Comparison of ENCODE assay signal across 20 cellular contexts in the genomic region with DNA sequence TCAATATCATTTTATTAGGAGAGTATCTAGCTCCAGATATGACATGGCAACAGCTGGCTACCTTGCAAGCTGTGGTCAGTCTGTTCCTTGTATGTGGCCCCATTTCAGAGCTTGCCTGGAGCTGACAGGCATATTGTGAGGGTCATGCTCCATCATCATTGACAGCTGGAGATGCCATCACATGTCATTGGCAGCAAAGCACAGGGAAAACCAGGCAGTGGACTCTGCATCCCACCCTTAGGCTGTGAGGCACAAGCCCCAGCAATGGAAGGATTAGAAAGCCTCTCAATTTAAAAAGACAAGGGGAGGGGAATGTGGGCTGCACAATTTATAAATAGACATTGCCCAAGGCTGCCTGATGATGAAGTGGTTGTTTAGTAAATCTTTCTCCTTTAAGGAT.
"Had no signal": no experiment of that assay in that cellular context is flagged by ENCODE, and none has a peak within 500 bp of the region (broad histone marks: within the 10 kb centered on the region; RNA-seq: fewer than 3 reads in every experiment).

No MANE protein-coding gene starts in this region.

- ATAC-seq: foreskin keratinocyte, pancreas, right lobe of liver had no signal

- H3K4me3 ChIP-seq: hepatocyte, left ventricle myocardium inferior, pancreas, right lobe of liver, testis had no signal

- DNase-seq: activated CD4-positive, alpha-beta memory T cell treated with anti-CD3 and anti-CD28 coated beads for 36 hours; activated CD4-positive, alpha-beta T cell treated with anti-CD3 and anti-CD28 coated beads for 48 hours; activated CD4-positive, CD25-positive, alpha-beta regulatory T cell; activated naive CD4-positive, alpha-beta T cell treated with Interleukin-2 at 50 U/mL for 16 hours; activated naive CD8-positive, alpha-beta T cell treated with anti-CD3 and anti-CD28 coated beads for 36 hours; activated T-cell treated with anti-CD3 and anti-CD28 coated beads, Interleukin-2, amount 50 U/mL, for 48 hours; amygdala; effector CD4-positive, alpha-beta T cell; erythroblast; foreskin keratinocyte; left ventricle myocardium inferior; nephron progenitor cell; pancreas; right lobe of liver; small intestine; stimulated activated CD4-positive, alpha-beta T cell treated with anti-CD3 and anti-CD28 coated beads, Interleukin-15, amount 100 ng/mL, for 24 hours; stimulated activated naive CD4-positive, alpha-beta T cell; T1000; testis had no signal

- H3K4me1 ChIP-seq: pancreas, testis had no signal

- H3K27me3 ChIP-seq: foreskin keratinocyte, hepatocyte, pancreas, right lobe of liver, testis had no signal

- H2AFZ ChIP-seq: hepatocyte had no signal

- H3K27ac ChIP-seq: foreskin keratinocyte, hepatocyte, left ventricle myocardium inferior, pancreas, right lobe of liver, testis had no signal

- H3K36me3 ChIP-seq: left ventricle myocardium inferior, pancreas, right lobe of liver had no signal

- H3K79me2 ChIP-seq: hepatocyte had no signal

- H3K9me3 ChIP-seq: pancreas, right lobe of liver, testis had no signal

- H3K4me2 ChIP-seq: hepatocyte had no signal
